9 cellular contexts compared by ENCODE assay signal in the genomic region with DNA sequence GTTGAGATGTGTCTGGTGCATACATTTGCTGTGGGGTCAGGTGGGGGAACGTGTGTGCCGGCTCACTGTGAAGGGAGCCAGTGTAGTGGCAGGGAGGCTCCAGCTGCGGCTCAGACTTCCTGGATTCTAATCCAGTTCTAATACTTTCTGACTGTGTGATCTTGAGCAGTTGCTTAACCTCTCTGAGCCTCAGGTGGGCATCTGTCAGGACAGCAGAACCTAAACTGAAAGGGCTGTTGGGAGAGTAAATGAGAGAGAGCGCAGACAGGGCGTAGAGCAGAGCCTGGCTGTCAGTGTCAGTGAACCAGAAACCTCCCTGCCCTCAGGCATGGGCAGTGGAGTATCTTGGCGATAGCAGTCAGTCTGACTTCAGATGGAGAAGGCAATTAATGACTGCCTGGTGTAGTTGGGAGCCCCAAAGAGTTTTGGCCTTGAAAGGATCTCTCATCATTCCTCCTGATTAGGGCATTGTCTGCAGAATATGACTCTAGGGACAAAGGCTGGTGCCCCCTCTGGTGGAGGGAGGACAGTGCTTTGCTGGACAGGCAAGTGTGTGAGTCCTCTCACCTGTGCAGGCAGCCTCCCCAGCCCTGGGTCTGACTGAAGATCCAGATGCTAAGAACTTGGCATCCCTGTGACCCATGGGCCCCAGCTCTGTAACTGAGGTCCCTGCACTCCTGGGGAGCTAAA. TPM values are rescaled to one million over a fixed set of nuclear protein-coding genes. Genes with fewer than 3 reads are reported as not detected.
A peak's percentile ranks its signal among the peaks of the same experiment; 100 is the strongest.
DNase-seq lines count a peak whose midpoint lies in the region; ATAC-seq and TF ChIP-seq lines count a peak whose summit lies in the region.
"Had no signal": no experiment of that assay in that cellular context is flagged by ENCODE, and none has a peak within 500 bp of the region (broad histone marks: within the 10 kb centered on the region; RNA-seq: fewer than 3 reads in every experiment).

No MANE protein-coding gene starts in this region.

- no peak for ATAC-seq in stimulated activated naive CD8-positive, alpha-beta T cell treated with anti-CD3 and anti-CD28 coated beads, Interleukin-15, Interleukin-2, amounts not matched to agents 100 U/mL and 50 U/mL, for 24 hours
- ATAC-seq in HG02970 (IDR thresholded peaks at IDR 0.05; ENCODE audit: low FRiP score, unreplicated experiment) (no peak), HG02973 (IDR thresholded peaks at IDR 0.05; ENCODE audit: unreplicated experiment) (no peak)

- TF ChIP-seq POLR2A in erythroblast (IDR thresholded peaks at IDR 0.05; ENCODE audit: low read length): no peak

- DNase-seq in SIG-M5 treated with dmso at 0.1 percent for 504 hours (lab: John Stamatoyannopoulos, UW; ENCODE audit: unreplicated experiment): peak; percentile 10
- no peak for DNase-seq in SIG-M5 (lab: John Stamatoyannopoulos, UW)
- DNase-seq in NCI-H460 (ENCODE audit: extremely low read depth, low read depth): peak; percentile 19
- peak; percentile 11 to 26 for DNase-seq in erythroblast (lab: John Stamatoyannopoulos, UW)
- peak; percentile 29 for DNase-seq in stimulated activated naive CD8-positive, alpha-beta T cell treated with anti-CD3 and anti-CD28 coated beads, Interleukin-15, Interleukin-2, amounts not matched to agents 100 U/mL and 50 U/mL, for 24 hours
- DNase-seq in germinal center (ENCODE audit: low spot score): no peak

RNA-seq across cellular contexts. Expression of gene KBTBD13, which starts 9.6 kb away (rescaled TPM):
- total RNA-seq in NCI-H460 (2014; rRNA removed; shearing (Covaris generic)): not detected in 2 replicates
- polyA plus RNA-seq in NCI-H460 (2014; cell fraction: nucleus; rRNA removed): 0.80 TPM in 1 of 2 replicates, not detected in the other
- polyA plus RNA-seq: neural cell had no signal

RNA-seq across cellular contexts. Expression of gene RASL12, which starts 18.3 kb away (rescaled TPM):
- total RNA-seq in NCI-H460 (2014; rRNA removed; shearing (Covaris generic)): 0.07 TPM in 1 of 2 replicates, not detected in the other
- 0.10 TPM in 1 of 2 replicates, not detected in the other for polyA plus RNA-seq in NCI-H460 (2014; cell fraction: nucleus; rRNA removed)
- polyA plus RNA-seq: neural cell had no signal

RNA-seq across cellular contexts. Expression of gene UBAP1L, which starts 28.9 kb away (rescaled TPM):
- 0.75 and 1.1 TPM in 2 replicates for total RNA-seq in NCI-H460 (2014; rRNA removed; shearing (Covaris generic))
- polyA plus RNA-seq in NCI-H460 (2014; cell fraction: nucleus; rRNA removed): 5.5 and 9.0 TPM in 2 replicates

RNA-seq across cellular contexts. Expression of gene SLC51B, which starts 40.9 kb away (rescaled TPM):
- 0.75 and 1.1 TPM in 2 replicates for total RNA-seq in NCI-H460 (2014; rRNA removed; shearing (Covaris generic))
- not detected in 2 replicates for polyA plus RNA-seq in NCI-H460 (2014; cell fraction: nucleus; rRNA removed)
- polyA plus RNA-seq: neural cell had no signal

RNA-seq across cellular contexts. Expression of gene PDCD7, which starts 47.5 kb away (rescaled TPM):
- total RNA-seq in NCI-H460 (2014; rRNA removed; shearing (Covaris generic)): 18.6 and 20.1 TPM in 2 replicates
- polyA plus RNA-seq in NCI-H460 (2014; cell fraction: nucleus; rRNA removed): 11.5 and 31.0 TPM in 2 replicates

Comparison
In these comparisons a context has a peak if more than half of its experiments do, and no peak if none do; other contexts are left out.
1. DNase-seq: peak in SIG-M5 treated with dmso at 0.1 percent for 504 hours (single experiment), NCI-H460 (single experiment), erythroblast (2 of 2) and stimulated activated naive CD8-positive, alpha-beta T cell treated with anti-CD3 and anti-CD28 coated beads, Interleukin-15, Interleukin-2, amounts not matched to agents 100 U/mL and 50 U/mL, for 24 hours (single experiment); none in SIG-M5 (single experiment) and germinal center (single experiment).